ENCODE assay signal across 23 cellular contexts in genomic region chr6:67165606-67166005, GRCh38.
DNase-seq lines count a peak whose midpoint lies in the region; ATAC-seq and TF ChIP-seq lines count a peak whose summit lies in the region.
"Had no signal": no experiment of that assay in that cellular context is flagged by ENCODE, and none has a peak within 500 bp of the region (broad histone marks: within the 10 kb centered on the region; RNA-seq: fewer than 3 reads in every experiment).

No MANE protein-coding gene starts in this region.

- no peak overlapping the region for H4K91ac ChIP-seq in trophoblast cell (ENCODE audit: low read depth, low read length)

- H3K4me1 ChIP-seq in Karpas-422 (ENCODE audit: low read length), result no peaks in the 10 kb centered on the region
- H3K4me1 ChIP-seq in trophoblast cell (ENCODE audit: control insufficient read depth in 1 of 2, insufficient read depth in 2 of 2, low read length in 2 of 2), result no peaks in the 10 kb centered on the region
- no peaks in the 10 kb centered on the region for H3K4me1 ChIP-seq in heart left ventricle
- H3K4me1 ChIP-seq: BE2C, BLaER1 had no signal

- H4K12ac ChIP-seq in trophoblast cell (ENCODE audit: low read depth, low read length), result no peak overlapping the region

- no peak overlapping the region for H3K14ac ChIP-seq in trophoblast cell (ENCODE audit: low read length)

- no peaks in the 10 kb centered on the region for H4K20me1 ChIP-seq in Karpas-422 (ENCODE audit: insufficient read depth, low read depth, low read length)
- H4K20me1 ChIP-seq: BLaER1 had no signal

- no peak overlapping the region for H2BK5ac ChIP-seq in trophoblast cell (ENCODE audit: low read depth, low read length, poor library complexity)

- H3K9me3 ChIP-seq in Karpas-422 (ENCODE audit: low read length) (peaks cover 18% of the 10 kb centered on the region), trophoblast cell (ENCODE audit: insufficient read depth, low read depth, low read length) (peaks cover 5% of the 10 kb centered on the region), heart left ventricle (peaks cover 0 to 8% (median 0%) of the 10 kb centered on the region in 12 donors)
- H3K9me3 ChIP-seq: BE2C had no signal

- H3K4me2 ChIP-seq in Karpas-422 (ENCODE audit: low read depth, low read length, poor library complexity, severe bottlenecking) (no peak overlapping the region), trophoblast cell (ENCODE audit: low read length) (no peak overlapping the region)
- H3K4me2 ChIP-seq: BLaER1 had no signal

- H3K4me3 ChIP-seq in Karpas-422 (ENCODE audit: low read length) (no peak overlapping the region), trophoblast cell (ENCODE audit: low read depth, low read length) (no peak overlapping the region), heart left ventricle (no peak overlapping the region)
- H3K4me3 ChIP-seq: BLaER1, GM12878 had no signal

- H3K36me3 ChIP-seq in Karpas-422 (ENCODE audit: insufficient read depth, low read length) (no peaks in the 10 kb centered on the region), trophoblast cell (ENCODE audit: control insufficient read depth in 1 of 2, insufficient read depth in 2 of 2, low read length in 2 of 2) (peaks cover 0 to 2% of the 10 kb centered on the region in 2 experiments), heart left ventricle (no peaks in the 10 kb centered on the region)
- H3K36me3 ChIP-seq: BE2C, BLaER1 had no signal

- H4K8ac ChIP-seq in trophoblast cell (ENCODE audit: low read depth, low read length), result no peak overlapping the region

- H3K9ac ChIP-seq in Karpas-422 (ENCODE audit: low read length) (no peak overlapping the region), trophoblast cell (ENCODE audit: low read length) (no peak overlapping the region)
- H3K9ac ChIP-seq: BLaER1 had no signal

- no peak overlapping the region for H3K23ac ChIP-seq in trophoblast cell (ENCODE audit: low read length)

- H3K79me2 ChIP-seq in Karpas-422 (ENCODE audit: low read length) (no peaks in the 10 kb centered on the region), trophoblast cell (ENCODE audit: control insufficient read depth, insufficient read depth, low read length, poor library complexity) (no peaks in the 10 kb centered on the region)

- H3K27ac ChIP-seq in Karpas-422 (ENCODE audit: low read length) (no peak overlapping the region), trophoblast cell (ENCODE audit: low read depth, low read length) (no peak overlapping the region), heart left ventricle (no peak overlapping the region)
- H3K27ac ChIP-seq: BLaER1 had no signal

- no peaks in the 10 kb centered on the region for H3K27me3 ChIP-seq in Karpas-422 (ENCODE audit: low read length)
- H3K27me3 ChIP-seq in trophoblast cell (ENCODE audit: insufficient read depth, low read length), result no peaks in the 10 kb centered on the region
- H3K27me3 ChIP-seq in heart left ventricle, result no peaks in the 10 kb centered on the region
- H3K27me3 ChIP-seq: BE2C, BLaER1 had no signal

- no peak overlapping the region for H3K4ac ChIP-seq in trophoblast cell (ENCODE audit: low read depth, low read length)

- TF ChIP-seq CTCF in heart left ventricle (IDR thresholded peaks at IDR 0.05), result no peak

- H2AFZ ChIP-seq in Karpas-422 (ENCODE audit: low read length) (peak overlapping the region; percentile 48), trophoblast cell (ENCODE audit: insufficient read depth, low read length, poor library complexity) (no peak overlapping the region)

- WGBS in trophoblast cell (ENCODE audit: extremely low coverage, insufficient coverage, insufficient read length), result no CpG with 5 or more reads among the region's 1 CpG
- WGBS in heart left ventricle, 4 donors, result 77 to 94% (median 91%) methylated on average over 1 of the region's 1 CpG

- H2AK5ac ChIP-seq in trophoblast cell (ENCODE audit: low read length), result no peak overlapping the region

- ATAC-seq in heart left ventricle, result no peak
- ATAC-seq in GM21390 (IDR thresholded peaks at IDR 0.05; ENCODE audit: unreplicated experiment), result no peak
- ATAC-seq: GM12878 had no signal

- H3K9me2 ChIP-seq in Karpas-422 (replicated peaks; ENCODE audit: insufficient read depth, low read length), result no peaks in the 10 kb centered on the region

- DNase-seq in Karpas-422, result no peak
- peak; percentile 15 for DNase-seq in OCI-M1 (lab: John Stamatoyannopoulos, UW)
- DNase-seq in trophoblast cell, result peak; percentile 5 to 51
- no peak for DNase-seq in heart left ventricle
- no peak for DNase-seq in stimulated activated CD4-positive, alpha-beta T cell treated with anti-CD3 and anti-CD28 coated beads, Interleukin-4, amount 100 ng/mL, for 1 hour
- DNase-seq: 8988T; ACHN; BE2C; C1 segment of cervical spinal cord; CD4-positive, alpha-beta memory T cell; CD4-positive, CD25-positive, alpha-beta regulatory T cell; CD8-positive, alpha-beta memory T cell; COR-L47; DMS 273 treated with DMSO at 0.1 percent for 48 hours; DMS153; DMS53; DMS79; DND-41; EL; GDM1 had no signal

- intact Hi-C loops in heart left ventricle (cut with DNase I), result no loop called here

- no peaks in the 10 kb centered on the region for H3K79me1 ChIP-seq in trophoblast cell (ENCODE audit: low read length)

- no peak overlapping the region for H2BK12ac ChIP-seq in trophoblast cell (ENCODE audit: low read length)

- no peak for TF ChIP-seq POLR2A in heart left ventricle (IDR thresholded peaks at IDR 0.05)

- no peak overlapping the region for H2BK120ac ChIP-seq in trophoblast cell (ENCODE audit: insufficient read depth, low read length, poor library complexity)

- H3K18ac ChIP-seq in trophoblast cell (ENCODE audit: low read length), result no peak overlapping the region

Comparison
In these comparisons a context has a peak if more than half of its experiments do, and no peak if none do; other contexts are left out.
1. DNase-seq: peak in OCI-M1 (single experiment) and trophoblast cell (2 of 2); none in Karpas-422 (single experiment), heart left ventricle (0 of 5) and stimulated activated CD4-positive, alpha-beta T cell treated with anti-CD3 and anti-CD28 coated beads, Interleukin-4, amount 100 ng/mL, for 1 hour (single experiment).